8 cellular contexts compared by ENCODE assay signal in genomic region chr14:67819563-67820411, GRCh38. TPM values are rescaled to one million over a fixed set of nuclear protein-coding genes. Genes with fewer than 3 reads are reported as not detected.
DNase-seq lines count a peak whose midpoint lies in the region; ATAC-seq and TF ChIP-seq lines count a peak whose summit lies in the region.

RAD51B (plus strand) TSS chr14:67819779.

- ATAC-seq in stimulated activated naive CD8-positive, alpha-beta T cell treated with anti-CD3 and anti-CD28 coated beads, Interleukin-15, Interleukin-2, amounts not matched to agents 100 U/mL and 50 U/mL, for 24 hours = peak; percentile 83

- no peaks in the 10 kb centered on the region for H3K27me3 Mint-ChIP-seq in nephron (ENCODE audit: low read depth)

- H3K27me3 ChIP-seq in Loucy (ENCODE audit: insufficient read depth, low read length, poor library complexity, severe bottlenecking) = no peaks in the 10 kb centered on the region

- H2AFZ ChIP-seq in Loucy (ENCODE audit: low read length) = peak within 1 kb of the TSS; percentile 95

- peaks cover 26% of the 10 kb centered on the region for H3K4me1 ChIP-seq in Loucy (ENCODE audit: insufficient read depth, low read length, poor library complexity, severe bottlenecking)

- H4K20me1 ChIP-seq in Loucy (ENCODE audit: insufficient read depth, low read length, poor library complexity, severe bottlenecking) = peaks cover 5% of the 10 kb centered on the region

- H3K9me3 Mint-ChIP-seq in nephron = no peaks in the 10 kb centered on the region

- DNase-seq in Daoy (ENCODE audit: low read depth) (peak; percentile 87), GOT3 (lab: John Stamatoyannopoulos, UW) (peak; percentile 26), SHP77 (lab: John Stamatoyannopoulos, UW) (peak; percentile 68 to 82), fibroblast of the conjunctiva (ENCODE audit: low read depth) (peak; percentile 52)
- peak; percentile 75 for DNase-seq in activated T-helper 9 cell treated with anti-CD3 and anti-CD28 coated beads, Interleukin-2, amount 50 U/mL, for 16 hours (ENCODE audit: low read depth)
- peak; percentile 85 for DNase-seq in stimulated activated naive CD8-positive, alpha-beta T cell treated with anti-CD3 and anti-CD28 coated beads, Interleukin-15, Interleukin-2, amounts not matched to agents 100 U/mL and 50 U/mL, for 24 hours

- H3K9me3 ChIP-seq in Loucy (ENCODE audit: insufficient read depth, low read depth, low read length) = no peaks in the 10 kb centered on the region

- peaks cover 27% of the 10 kb centered on the region for H3K4me1 Mint-ChIP-seq in nephron

- no peaks in the 10 kb centered on the region for H3K36me3 Mint-ChIP-seq in nephron (ENCODE audit: low read depth)

- H3K79me2 ChIP-seq in Loucy (ENCODE audit: insufficient read depth, low read length) = peaks cover 28% of the 10 kb centered on the region

- H3K36me3 ChIP-seq in Loucy (ENCODE audit: insufficient read depth, low read length) = no peaks in the 10 kb centered on the region

- peak within 1 kb of the TSS; percentile 88 for H3K4me3 ChIP-seq in Loucy (ENCODE audit: low read length, poor library complexity, severe bottlenecking)

- no peaks in the 10 kb centered on the region for H3F3A ChIP-seq in Loucy (ENCODE audit: low read depth)

- H3K4me3 Mint-ChIP-seq in nephron = peak within 1 kb of the TSS; percentile 94 to 98 (median 97)

- H3K9me2 ChIP-seq in Loucy (replicated peaks; ENCODE audit: low read depth, low read length) = no peaks in the 10 kb centered on the region

- peak within 1 kb of the TSS; percentile 83 for H3K9ac ChIP-seq in Loucy (ENCODE audit: low read depth, low read length, poor library complexity, severe bottlenecking)

- peak within 1 kb of the TSS; percentile 78 for H3K4me2 ChIP-seq in Loucy (ENCODE audit: low read depth, low read length, poor library complexity, severe bottlenecking)

- H3K27ac Mint-ChIP-seq in nephron = peak within 1 kb of the TSS; percentile 85 to 98 (median 93)

- TF ChIP-seq CTCF in Loucy (conservative IDR thresholded peaks at IDR 0.05; ENCODE audit: low read length) (no peak), nephron (IDR thresholded peaks at IDR 0.05; ENCODE audit: unreplicated experiment in 3 of 3) (no peak)

RNA-seq across cellular contexts. Expression of gene RAD51B, which starts in this region (rescaled TPM):
- total RNA-seq in Daoy (2014; rRNA removed; shearing (Covaris generic)) = 6.7 and 15.8 TPM in 2 replicates

Comparison
In these comparisons a context has a peak if more than half of its experiments do, and no peak if none do; other contexts are left out.
1. Peak in every context shown above with its lines: DNase-seq, ATAC-seq and H3K4me3 ChIP-seq.
2. DNase-seq: peak in every context shown above with its lines; median percentile 87 in Daoy; 85 in stimulated activated naive CD8-positive, alpha-beta T cell treated with anti-CD3 and anti-CD28 coated beads, Interleukin-15, Interleukin-2, amounts not matched to agents 100 U/mL and 50 U/mL, for 24 hours; 75 in SHP77; 75 in activated T-helper 9 cell treated with anti-CD3 and anti-CD28 coated beads, Interleukin-2, amount 50 U/mL, for 16 hours; 52 in fibroblast of the conjunctiva; 26 in GOT3.